In the genomic region with DNA sequence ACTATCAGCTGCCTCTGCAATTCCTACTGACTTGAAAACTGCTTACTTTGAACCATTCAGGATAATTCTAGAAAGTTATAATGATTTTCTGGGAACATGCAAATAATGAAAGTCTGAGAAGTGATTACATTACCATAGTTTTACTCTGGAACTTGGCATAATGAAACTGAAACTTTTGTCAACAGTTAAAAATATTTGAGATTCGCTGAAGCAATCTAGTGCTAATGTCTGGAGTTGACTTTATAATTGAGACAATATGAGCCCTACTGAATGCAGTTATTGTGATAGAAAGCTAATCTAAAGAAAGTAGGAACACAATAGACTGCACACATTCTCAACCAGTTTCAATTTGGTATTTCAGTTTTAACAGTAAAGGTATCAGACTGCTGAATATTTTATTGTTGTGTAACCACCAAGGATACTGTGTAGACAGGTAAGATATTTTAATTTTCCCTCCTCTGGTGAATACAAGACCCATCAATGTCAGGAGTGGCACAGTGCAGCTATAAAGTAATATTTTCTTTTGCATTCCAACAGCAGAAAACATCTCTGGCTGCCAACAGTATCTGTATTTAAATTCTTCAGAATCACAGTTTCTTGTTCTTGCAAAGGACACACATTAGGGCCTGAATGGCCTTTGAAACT, we compare ENCODE assay signal across 9 cellular contexts.
DNase-seq lines count a peak whose midpoint lies in the region; ATAC-seq and TF ChIP-seq lines count a peak whose summit lies in the region.
"Had no signal": no experiment of that assay in that cellular context is flagged by ENCODE, and none has a peak within 500 bp of the region (broad histone marks: within the 10 kb centered on the region; RNA-seq: fewer than 3 reads in every experiment).

No MANE protein-coding gene starts in this region.

- peak overlapping the region; percentile 93 for H3K4me2 ChIP-seq in KMS-11

- H3K9me3 Mint-ChIP-seq in Caco-2 (ENCODE audit: unreplicated experiment): peaks cover 66% of the 10 kb centered on the region

- peak overlapping the region; percentile 38 for H3K4me3 Mint-ChIP-seq in Caco-2 (ENCODE audit: unreplicated experiment)

- H3K4me1 ChIP-seq in Caco-2 (peaks cover 29% of the 10 kb centered on the region), KMS-11 (ENCODE audit: low read depth, poor library complexity, severe bottlenecking) (peaks cover 56% of the 10 kb centered on the region)

- H4K20me1 ChIP-seq in KMS-11 (ENCODE audit: insufficient read depth): no peaks in the 10 kb centered on the region

- CTCF ChIA-PET in Caco-2 (lab: Charles Lee): interaction anchor here (0.8 to 1.4 kb wide), 2 partner anchors 75 to 116 kb away, joined by 3 read pairs; no protein-coding TSS in a partner anchor

- intact Hi-C loops in Caco-2 (cut with micrococcal nuclease; ENCODE audit: unreplicated experiment): loop anchor here (1.0 kb wide), 3 partner anchors 11 to 115 kb away; no protein-coding TSS in a partner anchor

- H3K27me3 ChIP-seq in Caco-2 (replicated peaks; ENCODE audit: control insufficient read depth, insufficient read depth, low read length) (no peaks in the 10 kb centered on the region), KMS-11 (ENCODE audit: insufficient read depth, low read depth) (no peaks in the 10 kb centered on the region)
- H3K27me3 ChIP-seq: cardiac muscle cell had no signal

- H3K79me2 ChIP-seq in KMS-11 (ENCODE audit: insufficient read depth, low read depth): no peaks in the 10 kb centered on the region

- no TSS peak for BruUV-seq in Caco-2 (replicated peaks; lab: Mats Ljungman, UMichigan)

- H3K9ac ChIP-seq in KMS-11: peak overlapping the region; percentile 54

- peak overlapping the region; percentile 85 for H3K27ac ChIP-seq in KMS-11
- H3K27ac ChIP-seq: cardiac muscle cell had no signal

- ATAC-seq in GM21737 (IDR thresholded peaks at IDR 0.05; ENCODE audit: unreplicated experiment): peak; percentile 40

- POLR2A ChIA-PET in Caco-2 (lab: Charles Lee): interaction anchor here (0.6 to 1.4 kb wide), 4 partner anchors 10 to 483 kb away, joined by 3 to 5 read pairs (median 4); partner anchors contain the start of gene ATP23

- H3K9me3 ChIP-seq in Caco-2: peaks cover 18% of the 10 kb centered on the region

- TF ChIP-seq CTCF in Caco-2 (IDR thresholded peaks at IDR 0.05; ENCODE audit: insufficient read depth in 1 of 2, low read depth in 1 of 2, low read length in 1 of 2, severe bottlenecking in 1 of 2, unreplicated experiment in 1 of 2): no peak
- TF ChIP-seq CTCF in KMS-11 (conservative IDR thresholded peaks at IDR 0.05; ENCODE audit: low read depth, low read length): no peak

- H3K36me3 ChIP-seq in Caco-2 (ENCODE audit: control insufficient read depth, insufficient read depth, low read length) (no peaks in the 10 kb centered on the region), KMS-11 (ENCODE audit: insufficient read depth) (no peaks in the 10 kb centered on the region)
- H3K36me3 ChIP-seq: cardiac muscle cell had no signal

- H3K27ac Mint-ChIP-seq in Caco-2 (ENCODE audit: unreplicated experiment): peak overlapping the region; percentile 94

- H3K4me3 ChIP-seq in Caco-2 (ENCODE audit: low read depth, low read length) (no peak overlapping the region), KMS-11 (IDR thresholded peaks at IDR 0.05; ENCODE audit: insufficient read depth, low read depth, low read length) (no peak overlapping the region)
- H3K4me3 ChIP-seq: cardiac muscle cell had no signal

- peaks cover 18% of the 10 kb centered on the region for H3K4me1 Mint-ChIP-seq in Caco-2 (ENCODE audit: low read depth, unreplicated experiment)

- peak overlapping the region; percentile 58 for H2AFZ ChIP-seq in KMS-11 (ENCODE audit: low read depth)

- H3K36me3 Mint-ChIP-seq in Caco-2 (ENCODE audit: insufficient read depth, unreplicated experiment): peaks cover 18% of the 10 kb centered on the region

- no peaks in the 10 kb centered on the region for H3K27me3 Mint-ChIP-seq in Caco-2 (ENCODE audit: insufficient read depth, unreplicated experiment)

- no peak for DNase-seq in Caco-2
- DNase-seq in foreskin melanocyte: peak; percentile 14
- no peak for DNase-seq in NAMALWA (ENCODE audit: low spot score)
- no peak for DNase-seq in SK-N-DZ (ENCODE audit: low spot score)
- DNase-seq in AG08395 (ENCODE audit: low spot score): no peak
- DNase-seq in activated effector memory CD4-positive, alpha-beta T cell treated with anti-CD3 and anti-CD28 coated beads, Interleukin-2, amount 50 U/mL, for 16 hours: no peak
